Comparison of ENCODE assay signal across 29 cellular contexts in genomic region chr11:21278840-21279239, GRCh38.
"Had no signal": no experiment of that assay in that cellular context is flagged by ENCODE, and none has a peak within 500 bp of the region (broad histone marks: within the 10 kb centered on the region; RNA-seq: fewer than 3 reads in every experiment).

No MANE protein-coding gene starts in this region.

- H3K36me3 Mint-ChIP-seq: stimulated activated effector memory CD8-positive, alpha-beta T cell treated with anti-CD3 and anti-CD28 coated beads, Interleukin-12 subunit alpha, Interleukin-12 subunit beta, amount 100 ng/mL, for 72 hours; stimulated activated memory B cell treated with anti-CD40 and anti-IgM and Interleukin-4, amounts not matched to agents 10 μg/mL and 1 μg/mL and 100 μg/mL, for 72 hours; stimulated activated naive B cell treated with anti-CD40 and anti-IgM and Interleukin-4, amounts not matched to agents 10 μg/mL and 1 μg/mL and 100 μg/mL, for 72 hours; type B pancreatic cell had no signal

- DNase-seq: stimulated activated CD4-positive, alpha-beta T cell treated with anti-CD3 and anti-CD28 coated beads, Interleukin-2, amount 100 ng/mL, for 48 hours; stimulated activated CD4-positive, alpha-beta T cell treated with anti-CD3 and anti-CD28 coated beads, Interleukin-4, amount 100 ng/mL, for 1 hour; stimulated activated CD4-positive, alpha-beta T cell treated with anti-CD3 and anti-CD28 coated beads, Interleukin-4, amount 100 ng/mL, for 24 hours; stimulated activated CD4-positive, alpha-beta T cell treated with anti-CD3 and anti-CD28 coated beads, Interleukin-4, amount 100 ng/mL, for 4 hours; stimulated activated CD8-positive, alpha-beta memory T cell treated with anti-CD3 and anti-CD28 coated beads, Interleukin-4, amount 100 ng/mL, for 48 hours; stimulated activated naive B cell treated with anti-CD40 and anti-IgM and Interleukin-4, amounts not matched to agents 10 μg/mL and 1 μg/mL and 100 μg/mL, for 72 hours; stimulated activated naive CD4-positive, alpha-beta T cell; stimulated activated naive CD4-positive, alpha-beta T cell treated with Interleukin-2 at 50 U/mL for 16 hours; stimulated activated naive CD8-positive, alpha-beta T cell treated with anti-CD3 and anti-CD28 coated beads, Interleukin-15, amount 100 ng/mL, for 72 hours; stimulated activated naive CD8-positive, alpha-beta T cell treated with anti-CD3 and anti-CD28 coated beads, Interleukin-15, Interleukin-2, amounts not matched to agents 100 U/mL and 50 U/mL, for 24 hours; stomach; substantia nigra; testis; thyroid gland; tibial artery; transverse colon; trophoblast cell; upper lobe of left lung; upper lobe of right lung; uterus had no signal

- H3K27ac ChIP-seq: stomach, suprapubic skin, testis, thoracic aorta, thyroid gland, tibial artery, tibial nerve, transverse colon, upper lobe of left lung, upper lobe of right lung, uterus, vagina had no signal

- H3K27me3 ChIP-seq: stomach, suprapubic skin, testis, thyroid gland, tibial artery, tibial nerve, transverse colon, upper lobe of left lung, upper lobe of right lung, uterus, vagina had no signal

- H3K4me3 Mint-ChIP-seq: stimulated activated effector memory CD8-positive, alpha-beta T cell treated with anti-CD3 and anti-CD28 coated beads, Interleukin-12 subunit alpha, Interleukin-12 subunit beta, amount 100 ng/mL, for 72 hours; stimulated activated memory B cell treated with anti-CD40 and anti-IgM and Interleukin-4, amounts not matched to agents 10 μg/mL and 1 μg/mL and 100 μg/mL, for 72 hours; stimulated activated naive B cell treated with anti-CD40 and anti-IgM and Interleukin-4, amounts not matched to agents 10 μg/mL and 1 μg/mL and 100 μg/mL, for 72 hours; stimulated activated naive CD8-positive, alpha-beta T cell treated with anti-CD3 and anti-CD28 coated beads, Interleukin-15, amount 100 ng/mL, for 72 hours; stimulated activated naive CD8-positive, alpha-beta T cell treated with anti-CD3 and anti-CD28 coated beads, Interleukin-15, Interleukin-2, amounts not matched to agents 100 ng/mL and 50 ng/mL, for 24 hours; type B pancreatic cell had no signal

- H3K9me3 Mint-ChIP-seq: type B pancreatic cell had no signal

- H3K4me3 ChIP-seq: stomach, suprapubic skin, testis, thoracic aorta, thyroid gland, tibial artery, tibial nerve, transverse colon, upper lobe of left lung, upper lobe of right lung, uterus, vagina had no signal

- H3K4me1 Mint-ChIP-seq: stimulated activated effector memory CD8-positive, alpha-beta T cell treated with anti-CD3 and anti-CD28 coated beads, Interleukin-12 subunit alpha, Interleukin-12 subunit beta, amount 100 ng/mL, for 72 hours; stimulated activated memory B cell treated with anti-CD40 and anti-IgM and Interleukin-4, amounts not matched to agents 10 μg/mL and 1 μg/mL and 100 μg/mL, for 72 hours; stimulated activated naive B cell treated with anti-CD40 and anti-IgM and Interleukin-4, amounts not matched to agents 10 μg/mL and 1 μg/mL and 100 μg/mL, for 72 hours; stimulated activated naive CD8-positive, alpha-beta T cell treated with anti-CD3 and anti-CD28 coated beads, Interleukin-15, amount 100 ng/mL, for 72 hours had no signal

- H3K27me3 Mint-ChIP-seq: stimulated activated memory B cell treated with anti-CD40 and anti-IgM and Interleukin-4, amounts not matched to agents 10 μg/mL and 1 μg/mL and 100 μg/mL, for 72 hours; stimulated activated naive B cell treated with anti-CD40 and anti-IgM and Interleukin-4, amounts not matched to agents 10 μg/mL and 1 μg/mL and 100 μg/mL, for 72 hours; stimulated activated naive CD8-positive, alpha-beta T cell treated with anti-CD3 and anti-CD28 coated beads, Interleukin-15, amount 100 ng/mL, for 72 hours; stimulated activated naive CD8-positive, alpha-beta T cell treated with anti-CD3 and anti-CD28 coated beads, Interleukin-15, Interleukin-2, amounts not matched to agents 100 ng/mL and 50 ng/mL, for 24 hours; type B pancreatic cell had no signal

- H3K27ac Mint-ChIP-seq: stimulated activated effector memory CD8-positive, alpha-beta T cell treated with anti-CD3 and anti-CD28 coated beads, Interleukin-12 subunit alpha, Interleukin-12 subunit beta, amount 100 ng/mL, for 72 hours; stimulated activated memory B cell treated with anti-CD40 and anti-IgM and Interleukin-4, amounts not matched to agents 10 μg/mL and 1 μg/mL and 100 μg/mL, for 72 hours; stimulated activated naive B cell treated with anti-CD40 and anti-IgM and Interleukin-4, amounts not matched to agents 10 μg/mL and 1 μg/mL and 100 μg/mL, for 72 hours; stimulated activated naive CD8-positive, alpha-beta T cell treated with anti-CD3 and anti-CD28 coated beads, Interleukin-15, amount 100 ng/mL, for 72 hours; stimulated activated naive CD8-positive, alpha-beta T cell treated with anti-CD3 and anti-CD28 coated beads, Interleukin-15, Interleukin-2, amounts not matched to agents 100 ng/mL and 50 ng/mL, for 24 hours; type B pancreatic cell had no signal

- H3K4me1 ChIP-seq: stomach, suprapubic skin, testis, thyroid gland, tibial artery, tibial nerve, transverse colon, upper lobe of left lung, upper lobe of right lung, uterus, vagina had no signal

- H3K9me3 ChIP-seq: stomach, suprapubic skin, testis, thoracic aorta, thyroid gland, tibial artery, transverse colon, upper lobe of left lung, upper lobe of right lung, uterus, vagina had no signal

- FAIRE-seq: urothelium cell line had no signal

- ATAC-seq: stimulated activated effector memory CD8-positive, alpha-beta T cell treated with anti-CD3 and anti-CD28 coated beads, Interleukin-12 subunit alpha, Interleukin-12 subunit beta, amount 100 ng/mL, for 72 hours; stimulated activated memory B cell treated with anti-CD40 and anti-IgM and Interleukin-4, amounts not matched to agents 10 μg/mL and 1 μg/mL and 100 μg/mL, for 72 hours; stimulated activated naive B cell treated with anti-CD40 and anti-IgM and Interleukin-4, amounts not matched to agents 10 μg/mL and 1 μg/mL and 100 μg/mL, for 72 hours; stimulated activated naive CD8-positive, alpha-beta T cell treated with anti-CD3 and anti-CD28 coated beads, Interleukin-15, amount 100 ng/mL, for 72 hours; stimulated activated naive CD8-positive, alpha-beta T cell treated with anti-CD3 and anti-CD28 coated beads, Interleukin-15, Interleukin-2, amounts not matched to agents 100 U/mL and 50 U/mL, for 24 hours; upper lobe of right lung had no signal

- H3K36me3 ChIP-seq: stomach, suprapubic skin, thoracic aorta, thyroid gland, tibial artery, tibial nerve, transverse colon, upper lobe of left lung, upper lobe of right lung, uterus, vagina had no signal
